In genomic region chr16:88479795-88480760, GRCh38 we compare ENCODE assay signal across 10 cellular contexts. TPM values are rescaled to one million over a fixed set of nuclear protein-coding genes. Genes with fewer than 3 reads are reported as not detected.
DNase-seq lines count a peak whose midpoint lies in the region; ATAC-seq and TF ChIP-seq lines count a peak whose summit lies in the region.
"Had no signal": no experiment of that assay in that cellular context is flagged by ENCODE, and none has a peak within 500 bp of the region (broad histone marks: within the 10 kb centered on the region; RNA-seq: fewer than 3 reads in every experiment).

No MANE protein-coding gene starts in this region.

- POLR2A ChIA-PET in CD8-positive, alpha-beta memory T cell (lab: Charles Lee) = interaction anchor here (1.2 kb wide), 1 partner anchor 25 kb away, joined by 4 read pairs; no protein-coding TSS in a partner anchor

- ATAC-seq in right cardiac atrium (peak in 1 of 2 donors; percentile 9), HG03457 (IDR thresholded peaks at IDR 0.05; ENCODE audit: unreplicated experiment) (no peak), GM19324 (IDR thresholded peaks at IDR 0.05; ENCODE audit: low FRiP score, unreplicated experiment) (no peak), sciatic nerve (no peak)

- 64% methylated on average over 28 of the region's 28 CpGs for WGBS in right cardiac atrium

- no peak for TF ChIP-seq POLR2A in Peyer's patch (IDR thresholded peaks at IDR 0.05)

- H3K4me3 Mint-ChIP-seq in CD8-positive, alpha-beta memory T cell = peak overlapping the region in 6 of 7 donors; percentile 11 to 70 (median 50)

- H3K4me3 ChIP-seq in CD8-positive, alpha-beta memory T cell (ENCODE audit: low read length) = no peak overlapping the region
- H3K4me3 ChIP-seq in Peyer's patch = peak overlapping the region in 2 of 4 donors; percentile 6 to 9
- H3K4me3 ChIP-seq in right cardiac atrium (ENCODE audit: low read length) = no peak overlapping the region

- H3K27me3 ChIP-seq in CD8-positive, alpha-beta memory T cell (ENCODE audit: insufficient read depth, low read length, poor library complexity, severe bottlenecking) = no peaks in the 10 kb centered on the region
- H3K27me3 ChIP-seq in Peyer's patch (no peaks in the 10 kb centered on the region), right cardiac atrium (ENCODE audit: control insufficient read depth, insufficient read depth) (no peaks in the 10 kb centered on the region)

- intact Hi-C loops in right cardiac atrium (cut with DNase I) = no loop called here
- intact Hi-C loops in sciatic nerve (cut with DNase I) = no loop called here

- H3K27ac ChIP-seq in CD8-positive, alpha-beta memory T cell (ENCODE audit: low read depth, low read length) = no peak overlapping the region
- peak overlapping the region in 1 of 4 donors; percentile 78 for H3K27ac ChIP-seq in Peyer's patch
- H3K27ac ChIP-seq in right cardiac atrium (ENCODE audit: low read length) = peak overlapping the region; percentile 21

- no peaks in the 10 kb centered on the region for H3K9me3 ChIP-seq in CD8-positive, alpha-beta memory T cell (ENCODE audit: low read length)
- H3K9me3 ChIP-seq in Peyer's patch (no peaks in the 10 kb centered on the region), right cardiac atrium (ENCODE audit: control insufficient read depth, low read length) (no peaks in the 10 kb centered on the region)

- H3K4me1 ChIP-seq in CD8-positive, alpha-beta memory T cell (ENCODE audit: insufficient read depth, low read length) = peaks cover 44% of the 10 kb centered on the region
- H3K4me1 ChIP-seq in Peyer's patch (peaks cover 5 to 29% (median 9%) of the 10 kb centered on the region in 4 donors), right cardiac atrium (ENCODE audit: control insufficient read depth, insufficient read depth, low read length) (no peaks in the 10 kb centered on the region)

- TF ChIP-seq CTCF in GM20000 (IDR thresholded peaks at IDR 0.05; ENCODE audit: extremely low read depth, missing control alignments) = no peak
- no peak for TF ChIP-seq CTCF in Peyer's patch (IDR thresholded peaks at IDR 0.05)

- H3K4me1 Mint-ChIP-seq in CD8-positive, alpha-beta memory T cell = peaks cover 37 to 52% (median 41%) of the 10 kb centered on the region in 3 donors

- peaks cover 0 to 6% (median 0%) of the 10 kb centered on the region in 3 donors for H3K36me3 Mint-ChIP-seq in CD8-positive, alpha-beta memory T cell

- peaks cover 0 to 8% of the 10 kb centered on the region in 2 donors for H3K27me3 Mint-ChIP-seq in CD8-positive, alpha-beta memory T cell

- no peaks in the 10 kb centered on the region for H3K36me3 ChIP-seq in CD8-positive, alpha-beta memory T cell (ENCODE audit: insufficient read depth, low read length)
- no peaks in the 10 kb centered on the region for H3K36me3 ChIP-seq in Peyer's patch

- CTCF ChIA-PET in CD8-positive, alpha-beta memory T cell (lab: Charles Lee) = no interaction called here

- DNase-seq in CD8-positive, alpha-beta memory T cell = peak in 4 of 5 donors; percentile 22 to 55 (median 45)
- DNase-seq in GM20000 (ENCODE audit: low spot score) = peak; percentile 80
- DNase-seq in Peyer's patch = peak in 2 of 3 donors; percentile 83 to 86
- DNase-seq in right cardiac atrium = peak in 1 of 3 donors; percentile 69
- no peak for DNase-seq in sciatic nerve (ENCODE audit: low spot score)
- DNase-seq in H4 (ENCODE audit: low spot score) = no peak
- DNase-seq: central memory CD4-positive, alpha-beta T cell; NCI-H510A treated with DMSO at 0.1 percent for 48 hours had no signal

- H3K9me3 Mint-ChIP-seq in CD8-positive, alpha-beta memory T cell = peaks cover 0 to 2% (median 0%) of the 10 kb centered on the region in 5 donors

- H3K27ac Mint-ChIP-seq in CD8-positive, alpha-beta memory T cell = peak overlapping the region in 7 of 8 donors; percentile 11 to 91 (median 64)

RNA-seq across cellular contexts. Expression of gene ZFPM1, which starts 27.0 kb away (rescaled TPM):
- 10 to 100 TPM; 15.5 to 16.7 TPM for total RNA-seq in CD8-positive, alpha-beta memory T cell
- polyA plus RNA-seq in CD8-positive, alpha-beta memory T cell = 0.71 TPM
- 1 to 10 TPM; 3.0 to 7.9 (median 4.9) TPM for total RNA-seq in Peyer's patch
- 10 to 100 TPM in 1 of 4 donors, 1 to 10 TPM in 3; 8.1 to 11.4 (median 8.7) TPM for total RNA-seq in right cardiac atrium
- 7.7 TPM for polyA plus RNA-seq in right cardiac atrium
- 3.9 TPM for total RNA-seq in sciatic nerve
- total RNA-seq in H4 (2014; rRNA removed; shearing (Covaris generic)) = 0.29 and 0.86 TPM in 2 replicates

Comparison
In these comparisons a context has a peak if more than half of its experiments do, and no peak if none do; other contexts are left out.
1. DNase-seq: peak in CD8-positive, alpha-beta memory T cell (4 of 5), GM20000 (single experiment) and Peyer's patch (2 of 3); none in sciatic nerve (single experiment) and H4 (single experiment).